In genomic region chr2:179274749-179275148, GRCh38 we compare ENCODE assay signal across 9 cellular contexts. TPM values are rescaled to one million over a fixed set of nuclear protein-coding genes. Genes with fewer than 3 reads are reported as not detected.
DNase-seq lines count a peak whose midpoint lies in the region; ATAC-seq, FAIRE-seq and TF ChIP-seq lines count a peak whose summit lies in the region.
"Had no signal": no experiment of that assay in that cellular context is flagged by ENCODE, and none has a peak within 500 bp of the region (broad histone marks: within the 10 kb centered on the region; RNA-seq: fewer than 3 reads in every experiment).

No MANE protein-coding gene starts in this region.

- H3K27ac ChIP-seq in osteoblast (ENCODE audit: low read depth, low read length) (no peak overlapping the region), small intestine (ENCODE audit: low read depth in 1 of 2, low read length in 1 of 2) (no peak overlapping the region), colonic mucosa (no peak overlapping the region), SK-N-SH (ENCODE audit: low read depth in 2 of 2, low read length in 1 of 2) (no peak overlapping the region)

- H3K4me3 ChIP-seq in osteoblast (ENCODE audit: insufficient read depth, low read length) (no peak overlapping the region), small intestine (ENCODE audit: low read depth in 1 of 2, low read length in 2 of 2) (no peak overlapping the region), colonic mucosa (no peak overlapping the region), SK-N-SH (ENCODE audit: low read depth in 2 of 2, low read length in 1 of 2) (no peak overlapping the region)

- H3K4me1 ChIP-seq in osteoblast (ENCODE audit: insufficient read depth, low read length) = peaks cover 34% of the 10 kb centered on the region
- H3K4me1 ChIP-seq in small intestine (ENCODE audit: control insufficient read depth in 2 of 2, insufficient read depth in 1 of 2, low read depth in 1 of 2, low read length in 1 of 2) = peaks cover 0 to 2% of the 10 kb centered on the region in 2 donors
- H3K4me1 ChIP-seq in colonic mucosa = peaks cover 5% of the 10 kb centered on the region
- peaks cover 0 to 20% of the 10 kb centered on the region in 2 experiments for H3K4me1 ChIP-seq in SK-N-SH (ENCODE audit: control insufficient read depth in 1 of 2, insufficient read depth in 2 of 2, low read depth in 1 of 2, low read length in 1 of 2)

- H3K9ac ChIP-seq in colonic mucosa (ENCODE audit: low read depth in 2 of 2, low read length in 2 of 2) = no peak overlapping the region
- no peak overlapping the region for H3K9ac ChIP-seq in SK-N-SH

- peak; percentile 25 for DNase-seq in MV-4-11 (lab: John Stamatoyannopoulos, UW)
- DNase-seq in osteoblast (ENCODE audit: insufficient read length, low spot score, missing footprints) = no peak
- no peak for DNase-seq in small intestine
- no peak for DNase-seq in colonic mucosa
- DNase-seq in NCI-H2196 (lab: John Stamatoyannopoulos, UW; ENCODE audit: unreplicated experiment) = no peak
- DNase-seq in SK-N-SH = no peak

- no peak for TF ChIP-seq RAD21 in SK-N-SH (IDR thresholded peaks at IDR 0.05; ENCODE audit: low read length)

- intact Hi-C loops in colonic mucosa (cut with DNase I) = no loop called here

- ATAC-seq in GM19035 (IDR thresholded peaks at IDR 0.05; ENCODE audit: unreplicated experiment) = peak; percentile 95
- peak; percentile 98 for ATAC-seq in HG02678 (IDR thresholded peaks at IDR 0.05; ENCODE audit: unreplicated experiment)
- ATAC-seq: Panc1 had no signal

- H4K20me1 ChIP-seq in osteoblast (ENCODE audit: insufficient read depth, low read length) = no peaks in the 10 kb centered on the region
- H4K20me1 ChIP-seq in SK-N-SH (ENCODE audit: insufficient read depth) = no peaks in the 10 kb centered on the region

- H3K79me2 ChIP-seq in osteoblast (ENCODE audit: insufficient read depth, low read length) = no peaks in the 10 kb centered on the region
- no peaks in the 10 kb centered on the region for H3K79me2 ChIP-seq in SK-N-SH (ENCODE audit: insufficient read depth)

- 72 to 86% (median 73%) methylated on average over 2 of the region's 2 CpGs for WGBS in small intestine, 3 donors
- WGBS in SK-N-SH (ENCODE audit: low lambda C conversion rate) = 59% methylated on average over 2 of the region's 2 CpGs

- H3K36me3 ChIP-seq in osteoblast (ENCODE audit: insufficient read depth, low read length) = no peaks in the 10 kb centered on the region
- no peaks in the 10 kb centered on the region for H3K36me3 ChIP-seq in small intestine (ENCODE audit: control insufficient read depth in 2 of 2, insufficient read depth in 2 of 2, low read length in 2 of 2)
- H3K36me3 ChIP-seq in colonic mucosa = no peaks in the 10 kb centered on the region
- no peaks in the 10 kb centered on the region for H3K36me3 ChIP-seq in SK-N-SH (replicated peaks in 1 of 2; ENCODE audit: control insufficient read depth in 1 of 2, insufficient read depth in 2 of 2, low read length in 1 of 2)

- FAIRE-seq in small intestine (lab: Jason Lieb, UNC) = no peak

- TF ChIP-seq CTCF in osteoblast (IDR thresholded peaks at IDR 0.05; ENCODE audit: extremely low read depth, low read depth, low read length) (no peak), colonic mucosa (IDR thresholded peaks at IDR 0.05) (no peak), SK-N-SH (IDR thresholded peaks at IDR 0.05) (no peak)

- H3K27me3 ChIP-seq in osteoblast (ENCODE audit: insufficient read depth, low read length) (no peaks in the 10 kb centered on the region), small intestine (ENCODE audit: control insufficient read depth in 2 of 2, insufficient read depth in 2 of 2, low read length in 2 of 2) (no peaks in the 10 kb centered on the region), colonic mucosa (no peaks in the 10 kb centered on the region), SK-N-SH (ENCODE audit: insufficient read depth) (no peaks in the 10 kb centered on the region)

- H3K4me2 ChIP-seq in osteoblast (ENCODE audit: insufficient read depth, low read length) (no peak overlapping the region), SK-N-SH (no peak overlapping the region)

- no peak for TF ChIP-seq EP300 in SK-N-SH (IDR thresholded peaks at IDR 0.05; ENCODE audit: borderline replicate concordance in 1 of 2, low read depth in 1 of 2, low read length in 1 of 2)

- CTCF ChIA-PET in SK-N-SH (lab: Yijun Ruan, JAX) = interaction anchor here (1.6 kb wide), 1 partner anchor 20 kb away, joined by 4 read pairs; no protein-coding TSS in a partner anchor

- H3F3A ChIP-seq in SK-N-SH (replicated peaks; ENCODE audit: insufficient read depth) = peaks cover 5% of the 10 kb centered on the region

- peak overlapping the region; percentile 36 for H2AFZ ChIP-seq in osteoblast (ENCODE audit: low read length)
- H2AFZ ChIP-seq in SK-N-SH (ENCODE audit: low read depth) = no peak overlapping the region

- no peaks in the 10 kb centered on the region for H3K9me2 ChIP-seq in SK-N-SH

- no peaks in the 10 kb centered on the region for H3K9me3 ChIP-seq in osteoblast (ENCODE audit: low read depth, low read length)
- no peaks in the 10 kb centered on the region for H3K9me3 ChIP-seq in small intestine (ENCODE audit: control insufficient read depth, low read depth)
- no peaks in the 10 kb centered on the region for H3K9me3 ChIP-seq in colonic mucosa
- H3K9me3 ChIP-seq in SK-N-SH = no peaks in the 10 kb centered on the region

- POLR2A ChIA-PET in SK-N-SH (lab: Yijun Ruan, JAX) = no interaction called here

TF ChIP-seq in SK-N-SH, 30 proteins besides CTCF, POLR2A, EP300 and RAD21:
- TF ChIP-seq REST (IDR thresholded peaks at IDR 0.05; ENCODE audit: low read depth, low read length) (no peak), ZBTB33 (IDR thresholded peaks at IDR 0.05; ENCODE audit: borderline replicate concordance, low read depth) (no peak), FOSL2 (IDR thresholded peaks at IDR 0.05; ENCODE audit: borderline replicate concordance, low read depth) (no peak), ELF1 (IDR thresholded peaks at IDR 0.05) (no peak), USF2 (IDR thresholded peaks at IDR 0.05; ENCODE audit: borderline replicate concordance, low read depth, low read length) (no peak), POLR2AphosphoS5 (IDR thresholded peaks at IDR 0.05; ENCODE audit: low read depth, low read length) (no peak), NRF1 (IDR thresholded peaks at IDR 0.05; ENCODE audit: low read depth, low read length) (no peak), FOXM1 (IDR thresholded peaks at IDR 0.05; ENCODE audit: low read depth) (no peak), NFIC (IDR thresholded peaks at IDR 0.05; ENCODE audit: borderline replicate concordance) (no peak)

RNA-seq across cellular contexts. Expression of gene SESTD1, which starts 10.1 kb away (rescaled TPM):
- total RNA-seq in osteoblast = 45.1 and 51.0 TPM in 2 replicates
- polyA plus RNA-seq in small intestine = 10 to 100 TPM; 10.9 to 15.4 (median 13.8) TPM
- 10 to 100 TPM; 25.5 to 41.3 TPM for total RNA-seq in colonic mucosa
- 4.6 and 5.1 TPM in 2 replicates for polyA plus RNA-seq in SK-N-SH (2012; rRNA removed)
- polyA plus RNA-seq in SK-N-SH (2012; cell fraction: cytosol; rRNA removed) = 6.4 and 7.1 TPM in 2 replicates
- polyA plus RNA-seq in SK-N-SH (2012; cell fraction: nucleus; rRNA removed) = 8.3 and 12.1 TPM in 2 replicates
